ENCODE assay signal across 1 cellular context in genomic region chr3:109334572-109334971, GRCh38.
TF ChIP-seq lines count a peak whose summit lies in the region.

No MANE protein-coding gene starts in this region.

TF ChIP-seq in H1, 55 proteins besides CTCF, POLR2A, EP300 and RAD21:
- TF ChIP-seq JUN (IDR thresholded peaks at IDR 0.05; ENCODE audit: low read depth, low read length) (no peak), CHD1 (IDR thresholded peaks at IDR 0.05; ENCODE audit: low read depth, low read length) (0 out of 2 replicates have a peak, but pooled peaks have one; percentile 58), ZNF274 (IDR thresholded peaks at IDR 0.05; ENCODE audit: borderline replicate concordance, extremely low read depth, low read length) (no peak), BACH1 (IDR thresholded peaks at IDR 0.05; ENCODE audit: low read length) (no peak), POLR2AphosphoS5 (IDR thresholded peaks at IDR 0.05; ENCODE audit: low read depth, low read length) (no peak), MAFK (IDR thresholded peaks at IDR 0.05; ENCODE audit: low read depth, low read length) (no peak)
- TF ChIP-seq, protein P1, sequence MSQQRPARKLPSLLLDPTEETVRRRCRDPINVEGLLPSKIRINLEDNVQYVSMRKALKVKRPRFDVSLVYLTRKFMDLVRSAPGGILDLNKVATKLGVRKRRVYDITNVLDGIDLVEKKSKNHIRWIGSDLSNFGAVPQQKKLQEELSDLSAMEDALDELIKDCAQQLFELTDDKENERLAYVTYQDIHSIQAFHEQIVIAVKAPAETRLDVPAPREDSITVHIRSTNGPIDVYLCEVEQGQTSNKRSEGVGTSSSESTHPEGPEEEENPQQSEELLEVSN (IDR thresholded peaks at IDR 0.05), result no peak
